Comparison of ENCODE assay signal across 18 cellular contexts in genomic region chr5:125044491-125045282, GRCh38.
A peak's percentile ranks its signal among the peaks of the same experiment; 100 is the strongest.
DNase-seq lines count a peak whose midpoint lies in the region; ATAC-seq, FAIRE-seq and TF ChIP-seq lines count a peak whose summit lies in the region.
"Had no signal": no experiment of that assay in that cellular context is flagged by ENCODE, and none has a peak within 500 bp of the region (broad histone marks: within the 10 kb centered on the region; RNA-seq: fewer than 3 reads in every experiment).

No MANE protein-coding gene starts in this region.

- no peak for DNase-seq in Panc1 (ENCODE audit: low read depth, low spot score)
- no peak for DNase-seq in endodermal cell
- no peak for DNase-seq in NK-92 (lab: John Stamatoyannopoulos, UW; ENCODE audit: unreplicated experiment)
- no peak for DNase-seq in GM12892 (ENCODE audit: insufficient read length)
- DNase-seq in upper lobe of right lung, result no peak
- DNase-seq in KBM-7, result no peak
- DNase-seq: activated naive CD4-positive, alpha-beta T cell treated with Interleukin-2 at 50 U/mL for 16 hours; GOT3; natural killer cell; NCI-H1417 treated with DMSO at 0.1 percent for 48 hours; OCI-M1; sigmoid colon; stimulated activated naive CD4-positive, alpha-beta T cell had no signal

- H3K4me1 Mint-ChIP-seq in endodermal cell, result peaks cover 20% of the 10 kb centered on the region
- peaks cover 63% of the 10 kb centered on the region for H3K4me1 Mint-ChIP-seq in nephron
- H3K4me1 Mint-ChIP-seq: central memory CD8-positive, alpha-beta T cell; natural killer cell had no signal

- in situ Hi-C loops in Panc1 (cut with HindIII; ENCODE audit: low pct_unique_long_range_greater_than_20kb, low sequenced_read_pairs) (no loop called here), KBM-7 (cut with MboI; ENCODE audit: low pct_unique_long_range_greater_than_20kb, low sequenced_read_pairs) (no loop called here)

- POLR2A ChIA-PET in Panc1 (lab: Charles Lee), result interaction anchor here (0.7 kb wide), 1 partner anchor 90 kb away, joined by 4 read pairs; no protein-coding TSS in a partner anchor

- H3K4me3 Mint-ChIP-seq in endodermal cell (no peak overlapping the region), nephron (no peak overlapping the region)
- H3K4me3 Mint-ChIP-seq: central memory CD8-positive, alpha-beta T cell; natural killer cell had no signal

- no peaks in the 10 kb centered on the region for H3K27me3 ChIP-seq in ACC112 (ENCODE audit: insufficient read depth, low read length)
- no peaks in the 10 kb centered on the region for H3K27me3 ChIP-seq in Panc1 (ENCODE audit: control insufficient read depth, insufficient read depth, low read length)
- H3K27me3 ChIP-seq in endodermal cell (ENCODE audit: control insufficient read depth, insufficient read depth, low read length, poor library complexity, severe bottlenecking), result no peaks in the 10 kb centered on the region
- no peaks in the 10 kb centered on the region for H3K27me3 ChIP-seq in upper lobe of right lung
- H3K27me3 ChIP-seq: heart right ventricle, sigmoid colon had no signal

- no TSS peak for BruUV-seq in Panc1 (replicated peaks; lab: Mats Ljungman, UMichigan)

- no peaks in the 10 kb centered on the region for H3K9me3 ChIP-seq in Panc1 (ENCODE audit: control insufficient read depth, insufficient read depth, low read depth, low read length)
- H3K9me3 ChIP-seq in endodermal cell (ENCODE audit: control insufficient read depth, low read length), result no peaks in the 10 kb centered on the region
- no peaks in the 10 kb centered on the region for H3K9me3 ChIP-seq in upper lobe of right lung
- H3K9me3 ChIP-seq: heart right ventricle, sigmoid colon had no signal

- H3K36me3 ChIP-seq in ACC112 (ENCODE audit: insufficient read depth, low read length) (no peaks in the 10 kb centered on the region), Panc1 (ENCODE audit: control insufficient read depth, insufficient read depth, low read length) (no peaks in the 10 kb centered on the region), endodermal cell (ENCODE audit: control insufficient read depth, insufficient read depth, low read length) (no peaks in the 10 kb centered on the region), upper lobe of right lung (no peaks in the 10 kb centered on the region)
- H3K36me3 ChIP-seq: heart right ventricle, sigmoid colon had no signal

- no peak for FAIRE-seq in GM12892 (lab: Jason Lieb, UNC)
- FAIRE-seq: K562 had no signal

- ATAC-seq in Panc1, result no peak
- ATAC-seq in upper lobe of right lung, result no peak
- ATAC-seq: K562, natural killer cell had no signal

- no peak overlapping the region for H3K9ac ChIP-seq in endodermal cell (ENCODE audit: extremely low read depth, low read length, poor library complexity, severe bottlenecking)

- TF ChIP-seq POLR2A in GM12892 (IDR thresholded peaks at IDR 0.05; ENCODE audit: low read depth, low read length), result no peak

- H3K27ac Mint-ChIP-seq in endodermal cell (no peak overlapping the region), nephron (peak overlapping the region; percentile 82 to 93 (median 87))
- H3K27ac Mint-ChIP-seq: natural killer cell had no signal

- H2AFZ ChIP-seq in ACC112 (ENCODE audit: low read length, unreplicated experiment), result peak overlapping the region; percentile 12

- CTCF ChIA-PET in Panc1 (lab: Charles Lee), result no interaction called here

- H3K27me3 Mint-ChIP-seq in endodermal cell (ENCODE audit: insufficient read depth), result no peaks in the 10 kb centered on the region
- peaks cover 6% of the 10 kb centered on the region for H3K27me3 Mint-ChIP-seq in nephron (ENCODE audit: low read depth)
- H3K27me3 Mint-ChIP-seq: central memory CD8-positive, alpha-beta T cell had no signal

- H3K4me3 ChIP-seq in ACC112 (ENCODE audit: low read depth, low read length) (no peak overlapping the region), Panc1 (ENCODE audit: low read depth in 2 of 2, low read length in 2 of 2) (no peak overlapping the region), endodermal cell (ENCODE audit: low read length) (no peak overlapping the region), upper lobe of right lung (no peak overlapping the region)
- H3K4me3 ChIP-seq: heart right ventricle, K562, sigmoid colon had no signal

- no peaks in the 10 kb centered on the region for H3K79me2 ChIP-seq in ACC112 (ENCODE audit: control insufficient read depth, insufficient read depth, low read length, unreplicated experiment)

- H3K27ac ChIP-seq in ACC112 (ENCODE audit: low read depth, low read length) (no peak overlapping the region), Panc1 (ENCODE audit: low read length) (peak overlapping the region; percentile 82), endodermal cell (ENCODE audit: low read depth, low read length) (peak overlapping the region; percentile 36), upper lobe of right lung (no peak overlapping the region)

- no peak for TF ChIP-seq CTCF in Panc1 (IDR thresholded peaks at IDR 0.05)
- TF ChIP-seq CTCF in endodermal cell (conservative IDR thresholded peaks at IDR 0.05), result no peak
- TF ChIP-seq CTCF in nephron (IDR thresholded peaks at IDR 0.05; ENCODE audit: unreplicated experiment in 3 of 3), result no peak
- TF ChIP-seq CTCF in upper lobe of right lung (IDR thresholded peaks at IDR 0.05), result no peak

- H3K4me1 ChIP-seq in ACC112 (ENCODE audit: control insufficient read depth, insufficient read depth, low read length, unreplicated experiment) (peaks cover 37% of the 10 kb centered on the region), Panc1 (ENCODE audit: control insufficient read depth, insufficient read depth, low read length) (peaks cover 28% of the 10 kb centered on the region), endodermal cell (ENCODE audit: control insufficient read depth, insufficient read depth, low read length) (peaks cover 5% of the 10 kb centered on the region), upper lobe of right lung (peaks cover 6% of the 10 kb centered on the region)

- no peaks in the 10 kb centered on the region for H3K9me3 Mint-ChIP-seq in endodermal cell
- no peaks in the 10 kb centered on the region for H3K9me3 Mint-ChIP-seq in nephron
- H3K9me3 Mint-ChIP-seq: natural killer cell had no signal

- H3K36me3 Mint-ChIP-seq in endodermal cell (ENCODE audit: low read depth), result no peaks in the 10 kb centered on the region
- H3K36me3 Mint-ChIP-seq in nephron (ENCODE audit: low read depth), result no peaks in the 10 kb centered on the region
- H3K36me3 Mint-ChIP-seq: natural killer cell had no signal

- intact Hi-C loops in Panc1 (cut with micrococcal nuclease; ENCODE audit: unreplicated experiment), result no loop called here
- intact Hi-C loops in upper lobe of right lung (cut with DNase I), result no loop called here

- 87 to 94% methylated on average over 5 to 8 of the region's 8 CpGs for WGBS in endodermal cell (ENCODE audit: insufficient coverage in 1 of 2, insufficient read length in 1 of 2), 2 experiments

Comparison
In these comparisons a context has a peak if more than half of its experiments do, and no peak if none do; other contexts are left out.
1. H3K27ac ChIP-seq: peak in Panc1 (single experiment) and endodermal cell (single experiment); none in ACC112 (single experiment) and upper lobe of right lung (single experiment).